In the genomic region with DNA sequence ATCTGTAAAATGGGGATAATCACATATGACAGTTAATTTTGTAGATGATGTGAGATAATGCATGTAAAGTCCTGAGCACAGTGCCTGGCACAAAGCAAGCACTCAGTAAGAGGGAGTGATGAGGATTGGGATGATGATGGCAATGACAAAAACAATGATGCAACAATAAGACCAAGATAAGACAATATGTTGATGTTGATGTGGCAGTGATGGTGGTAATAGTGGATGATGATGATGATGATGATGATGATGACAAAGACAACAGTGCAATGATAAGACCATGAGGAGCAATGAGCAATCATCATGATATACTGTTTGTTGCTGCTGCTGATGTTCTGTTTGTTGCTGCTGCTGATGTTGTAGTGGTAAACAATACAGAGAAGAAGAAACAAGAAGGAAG, we compare ENCODE assay signal across 28 cellular contexts.
"Had no signal": no experiment of that assay in that cellular context is flagged by ENCODE, and none has a peak within 500 bp of the region (broad histone marks: within the 10 kb centered on the region; RNA-seq: fewer than 3 reads in every experiment).

No MANE protein-coding gene starts in this region.

- H3K27ac Mint-ChIP-seq: stimulated activated effector memory CD8-positive, alpha-beta T cell treated with anti-CD3 and anti-CD28 coated beads, Interleukin-12 subunit alpha, Interleukin-12 subunit beta, amount 100 ng/mL, for 72 hours; stimulated activated memory B cell treated with anti-CD40 and anti-IgM and Interleukin-4, amounts not matched to agents 10 μg/mL and 1 μg/mL and 100 μg/mL, for 72 hours; stimulated activated naive B cell treated with anti-CD40 and anti-IgM and Interleukin-4, amounts not matched to agents 10 μg/mL and 1 μg/mL and 100 μg/mL, for 72 hours; stimulated activated naive CD8-positive, alpha-beta T cell treated with anti-CD3 and anti-CD28 coated beads, Interleukin-15, amount 100 ng/mL, for 72 hours; stimulated activated naive CD8-positive, alpha-beta T cell treated with anti-CD3 and anti-CD28 coated beads, Interleukin-15, Interleukin-2, amounts not matched to agents 100 ng/mL and 50 ng/mL, for 24 hours; type B pancreatic cell had no signal

- ATAC-seq: stimulated activated effector memory CD8-positive, alpha-beta T cell treated with anti-CD3 and anti-CD28 coated beads, Interleukin-12 subunit alpha, Interleukin-12 subunit beta, amount 100 ng/mL, for 72 hours; stimulated activated memory B cell treated with anti-CD40 and anti-IgM and Interleukin-4, amounts not matched to agents 10 μg/mL and 1 μg/mL and 100 μg/mL, for 72 hours; stimulated activated naive B cell treated with anti-CD40 and anti-IgM and Interleukin-4, amounts not matched to agents 10 μg/mL and 1 μg/mL and 100 μg/mL, for 72 hours; stimulated activated naive CD8-positive, alpha-beta T cell treated with anti-CD3 and anti-CD28 coated beads, Interleukin-15, amount 100 ng/mL, for 72 hours; stimulated activated naive CD8-positive, alpha-beta T cell treated with anti-CD3 and anti-CD28 coated beads, Interleukin-15, Interleukin-2, amounts not matched to agents 100 U/mL and 50 U/mL, for 24 hours; upper lobe of right lung had no signal

- DNase-seq: stimulated activated CD4-positive, alpha-beta T cell treated with anti-CD3 and anti-CD28 coated beads, Interleukin-2, amount 100 ng/mL, for 48 hours; stimulated activated CD4-positive, alpha-beta T cell treated with anti-CD3 and anti-CD28 coated beads, Interleukin-4, amount 100 ng/mL, for 1 hour; stimulated activated CD4-positive, alpha-beta T cell treated with anti-CD3 and anti-CD28 coated beads, Interleukin-4, amount 100 ng/mL, for 24 hours; stimulated activated CD4-positive, alpha-beta T cell treated with anti-CD3 and anti-CD28 coated beads, Interleukin-4, amount 100 ng/mL, for 4 hours; stimulated activated CD8-positive, alpha-beta memory T cell treated with anti-CD3 and anti-CD28 coated beads, Interleukin-4, amount 100 ng/mL, for 48 hours; stimulated activated naive B cell treated with anti-CD40 and anti-IgM and Interleukin-4, amounts not matched to agents 10 μg/mL and 1 μg/mL and 100 μg/mL, for 72 hours; stimulated activated naive CD4-positive, alpha-beta T cell; stimulated activated naive CD4-positive, alpha-beta T cell treated with Interleukin-2 at 50 U/mL for 16 hours; stimulated activated naive CD8-positive, alpha-beta T cell treated with anti-CD3 and anti-CD28 coated beads, Interleukin-15, amount 100 ng/mL, for 72 hours; stimulated activated naive CD8-positive, alpha-beta T cell treated with anti-CD3 and anti-CD28 coated beads, Interleukin-15, Interleukin-2, amounts not matched to agents 100 U/mL and 50 U/mL, for 24 hours; stomach; substantia nigra; testis; thyroid gland; tibial artery; transverse colon; trophoblast cell; upper lobe of left lung; upper lobe of right lung; uterus had no signal

- H3K9me3 Mint-ChIP-seq: stimulated activated effector memory CD8-positive, alpha-beta T cell treated with anti-CD3 and anti-CD28 coated beads, Interleukin-12 subunit alpha, Interleukin-12 subunit beta, amount 100 ng/mL, for 72 hours; stimulated activated naive CD8-positive, alpha-beta T cell treated with anti-CD3 and anti-CD28 coated beads, Interleukin-15, amount 100 ng/mL, for 72 hours; stimulated activated naive CD8-positive, alpha-beta T cell treated with anti-CD3 and anti-CD28 coated beads, Interleukin-15, Interleukin-2, amounts not matched to agents 100 ng/mL and 50 ng/mL, for 24 hours; type B pancreatic cell had no signal

- H3K4me1 Mint-ChIP-seq: stimulated activated effector memory CD8-positive, alpha-beta T cell treated with anti-CD3 and anti-CD28 coated beads, Interleukin-12 subunit alpha, Interleukin-12 subunit beta, amount 100 ng/mL, for 72 hours; stimulated activated naive B cell treated with anti-CD40 and anti-IgM and Interleukin-4, amounts not matched to agents 10 μg/mL and 1 μg/mL and 100 μg/mL, for 72 hours; stimulated activated naive CD8-positive, alpha-beta T cell treated with anti-CD3 and anti-CD28 coated beads, Interleukin-15, amount 100 ng/mL, for 72 hours had no signal

- H3K27me3 ChIP-seq: stomach, testis, thyroid gland, tibial artery, tibial nerve, transverse colon, upper lobe of left lung, upper lobe of right lung, uterus, vagina had no signal

- H3K4me3 Mint-ChIP-seq: stimulated activated effector memory CD8-positive, alpha-beta T cell treated with anti-CD3 and anti-CD28 coated beads, Interleukin-12 subunit alpha, Interleukin-12 subunit beta, amount 100 ng/mL, for 72 hours; stimulated activated memory B cell treated with anti-CD40 and anti-IgM and Interleukin-4, amounts not matched to agents 10 μg/mL and 1 μg/mL and 100 μg/mL, for 72 hours; stimulated activated naive B cell treated with anti-CD40 and anti-IgM and Interleukin-4, amounts not matched to agents 10 μg/mL and 1 μg/mL and 100 μg/mL, for 72 hours; stimulated activated naive CD8-positive, alpha-beta T cell treated with anti-CD3 and anti-CD28 coated beads, Interleukin-15, amount 100 ng/mL, for 72 hours; stimulated activated naive CD8-positive, alpha-beta T cell treated with anti-CD3 and anti-CD28 coated beads, Interleukin-15, Interleukin-2, amounts not matched to agents 100 ng/mL and 50 ng/mL, for 24 hours; type B pancreatic cell had no signal

- H3K4me3 ChIP-seq: stomach, suprapubic skin, testis, thoracic aorta, thyroid gland, tibial artery, tibial nerve, transverse colon, upper lobe of left lung, upper lobe of right lung, uterus, vagina had no signal

- H3K36me3 ChIP-seq: stomach, suprapubic skin, thoracic aorta, thyroid gland, tibial artery, tibial nerve, transverse colon, upper lobe of left lung, upper lobe of right lung, uterus, vagina had no signal

- H3K4me1 ChIP-seq: stomach, suprapubic skin, testis, thyroid gland, tibial artery, tibial nerve, transverse colon, upper lobe of left lung, upper lobe of right lung, uterus, vagina had no signal

- H3K36me3 Mint-ChIP-seq: stimulated activated effector memory CD8-positive, alpha-beta T cell treated with anti-CD3 and anti-CD28 coated beads, Interleukin-12 subunit alpha, Interleukin-12 subunit beta, amount 100 ng/mL, for 72 hours; stimulated activated memory B cell treated with anti-CD40 and anti-IgM and Interleukin-4, amounts not matched to agents 10 μg/mL and 1 μg/mL and 100 μg/mL, for 72 hours; stimulated activated naive B cell treated with anti-CD40 and anti-IgM and Interleukin-4, amounts not matched to agents 10 μg/mL and 1 μg/mL and 100 μg/mL, for 72 hours; type B pancreatic cell had no signal

- H3K9me3 ChIP-seq: suprapubic skin, testis, thoracic aorta, thyroid gland, tibial artery, tibial nerve, transverse colon, upper lobe of left lung, upper lobe of right lung, uterus, vagina had no signal

- H3K27ac ChIP-seq: stomach, suprapubic skin, testis, thoracic aorta, thyroid gland, tibial artery, tibial nerve, transverse colon, upper lobe of left lung, upper lobe of right lung, uterus, vagina had no signal
